In the genomic region with DNA sequence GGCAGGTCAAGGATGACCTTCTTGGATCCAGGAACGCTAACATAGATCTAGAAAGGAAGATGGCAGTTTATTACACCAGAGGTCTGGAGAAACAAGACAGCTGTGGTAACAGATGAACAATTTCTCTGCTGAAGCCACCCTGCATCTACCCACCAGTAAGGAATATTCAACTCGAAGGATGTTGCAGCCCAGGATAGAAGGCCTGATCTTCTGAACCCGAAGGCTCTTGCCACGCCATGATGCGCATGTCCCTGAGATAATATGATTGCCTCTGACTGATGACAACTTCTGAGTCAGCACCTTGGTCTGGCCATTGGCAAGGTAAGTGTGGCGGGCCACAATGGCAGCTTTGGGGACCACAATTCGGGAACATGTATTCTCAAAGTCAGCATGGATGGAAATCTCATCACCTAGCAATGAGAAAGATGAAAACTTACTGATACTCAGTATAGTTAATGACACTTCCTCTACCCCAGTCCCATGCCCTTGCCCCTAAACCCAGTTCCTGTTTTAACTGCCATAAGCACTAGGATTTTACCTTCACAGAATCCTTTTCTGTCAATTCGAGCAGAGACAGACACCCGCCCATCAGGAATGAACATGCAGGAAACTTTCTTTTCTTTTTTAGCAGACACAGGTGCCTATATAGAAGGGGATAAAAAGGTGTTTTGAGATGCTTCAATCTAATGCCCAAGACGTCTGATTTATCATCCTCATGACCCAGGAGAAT, we compare ENCODE assay signal across 8 cellular contexts. TPM values are rescaled to one million over a fixed set of nuclear protein-coding genes. Genes with fewer than 3 reads are reported as not detected.
DNase-seq lines count a peak whose midpoint lies in the region; ATAC-seq and TF ChIP-seq lines count a peak whose summit lies in the region.

No MANE protein-coding gene starts in this region.

- H3K27me3 Mint-ChIP-seq in brain: peaks cover 40% of the 10 kb centered on the region

- H3K36me3 Mint-ChIP-seq in brain: peaks cover 62% of the 10 kb centered on the region

- H3K27ac Mint-ChIP-seq in brain: peak overlapping the region; percentile 98 to 100 (median 99)

- H3K9me3 ChIP-seq in DOHH2 (ENCODE audit: control insufficient read depth, insufficient read depth, low read length) (no peaks in the 10 kb centered on the region), mucosa of descending colon (no peaks in the 10 kb centered on the region), aorta (ENCODE audit: control insufficient read depth, low read length) (no peaks in the 10 kb centered on the region)

- peaks cover 22% of the 10 kb centered on the region for H4K20me1 ChIP-seq in DOHH2 (ENCODE audit: control insufficient read depth, insufficient read depth, low read depth, low read length)

- H3K9me2 ChIP-seq in DOHH2 (replicated peaks; ENCODE audit: control insufficient read depth, low read length): no peaks in the 10 kb centered on the region

- intact Hi-C loops in mucosa of descending colon (cut with DNase I, micrococcal nuclease) (no loop called here), aorta (cut with DNase I) (no loop called here)

- H3K36me3 ChIP-seq in DOHH2 (ENCODE audit: control insufficient read depth, low read length): peaks cover 43% of the 10 kb centered on the region
- H3K36me3 ChIP-seq in mucosa of descending colon (ENCODE audit: low read depth): no peaks in the 10 kb centered on the region
- peaks cover 6 to 8% of the 10 kb centered on the region in 2 donors for H3K36me3 ChIP-seq in aorta (ENCODE audit: control insufficient read depth in 1 of 2, insufficient read depth in 2 of 2, low read length in 1 of 2)

- TF ChIP-seq CTCF in DOHH2 (IDR thresholded peaks at IDR 0.05; ENCODE audit: low read depth, low read length, poor library complexity, severe bottlenecking): no peak
- TF ChIP-seq CTCF in brain (conservative IDR thresholded peaks at IDR 0.05): no peak
- no peak for TF ChIP-seq CTCF in mucosa of descending colon (IDR thresholded peaks at IDR 0.05)

- peaks cover 0 to 13% (median 0%) of the 10 kb centered on the region in 5 experiments for H3K9me3 Mint-ChIP-seq in brain

- H3K4me3 ChIP-seq in DOHH2 (ENCODE audit: low read length) (peak overlapping the region; percentile 91), mucosa of descending colon (peak overlapping the region; percentile 89), aorta (ENCODE audit: low read length in 2 of 2) (peak overlapping the region; percentile 73 to 90)

- H3K27me3 ChIP-seq in DOHH2 (ENCODE audit: control insufficient read depth, low read length) (no peaks in the 10 kb centered on the region), aorta (ENCODE audit: control insufficient read depth in 1 of 2, insufficient read depth in 2 of 2, low read length in 1 of 2) (no peaks in the 10 kb centered on the region)

- H3K4me1 Mint-ChIP-seq in brain: peaks cover 64% of the 10 kb centered on the region

- peaks cover 32% of the 10 kb centered on the region for H3K79me2 ChIP-seq in DOHH2 (ENCODE audit: control insufficient read depth, low read length)

- H3K4me1 ChIP-seq in DOHH2 (ENCODE audit: control insufficient read depth, low read length) (peaks cover 56% of the 10 kb centered on the region), mucosa of descending colon (ENCODE audit: low read depth) (peaks cover 19% of the 10 kb centered on the region), aorta (ENCODE audit: control insufficient read depth in 1 of 2, insufficient read depth in 2 of 2, low read length in 2 of 2) (peaks cover 8 to 20% of the 10 kb centered on the region in 2 donors)

- H3K27ac ChIP-seq in DOHH2 (ENCODE audit: low read depth, low read length) (peak overlapping the region; percentile 95; the same call in 1 of the 2 replicates), aorta (ENCODE audit: low read depth in 1 of 2, low read length in 2 of 2) (peak overlapping the region in 1 of 2 donors; percentile 60)

- ATAC-seq in mucosa of descending colon (no peak), aorta (ENCODE audit: low FRiP score) (no peak), GM21786 (IDR thresholded peaks at IDR 0.05; ENCODE audit: unreplicated experiment) (no peak)

- peak overlapping the region; percentile 79 for H3K4me2 ChIP-seq in DOHH2 (ENCODE audit: low read length)

- peak; percentile 73 for DNase-seq in OCI-M1 (lab: John Stamatoyannopoulos, UW)
- peak in 1 of 3 donors; percentile 47 for DNase-seq in mucosa of descending colon
- no peak for DNase-seq in aorta
- DNase-seq in LoVo (ENCODE audit: low spot score): no peak
- no peak for DNase-seq in NCI-H146 (lab: John Stamatoyannopoulos, UW)

- peak overlapping the region; percentile 89 to 99 (median 98) for H3K4me3 Mint-ChIP-seq in brain

- 73 to 78% methylated on average over 10 of the region's 10 CpGs for WGBS in aorta, 2 donors

- peaks cover 67% of the 10 kb centered on the region for H3F3A ChIP-seq in DOHH2 (ENCODE audit: control insufficient read depth, insufficient read depth)

RNA-seq across cellular contexts. Expression of gene TXNIP, which starts 1.8 kb away (rescaled TPM):
- polyA plus RNA-seq in brain (ENCODE audit: insufficient read depth, low read depth, low replicate concordance) (115 TPM), aorta (100 to 1,000 TPM in 1 of 2 donors, 10 to 100 TPM in 1; 83.1 to 169 TPM)
- total RNA-seq in mucosa of descending colon (1,000 to 10,000 TPM in 1 of 3 donors, 100 to 1,000 TPM in 2; 683 to 1,682 (median 830) TPM), aorta (100 to 1,000 TPM; 354 to 536 TPM)

RNA-seq across cellular contexts. Expression of gene HJV, which starts 27.0 kb away (rescaled TPM):
- polyA plus RNA-seq in brain (ENCODE audit: insufficient read depth, low read depth, low replicate concordance) (not detected), aorta (not detected)
- total RNA-seq in mucosa of descending colon (not detected), aorta (not detected)

RNA-seq across cellular contexts. Expression of gene POLR3GL, which starts 30.1 kb away (rescaled TPM):
- polyA plus RNA-seq in brain (ENCODE audit: insufficient read depth, low read depth, low replicate concordance): 47.1 TPM
- 10 to 100 TPM; 15.7 to 26.8 (median 19.5) TPM for total RNA-seq in mucosa of descending colon
- 10 to 100 TPM; 23.8 to 26.4 TPM for total RNA-seq in aorta
- polyA plus RNA-seq in aorta: 10 to 100 TPM; 73.4 to 89.0 TPM

RNA-seq across cellular contexts. Expression of gene ANKRD34A, which starts 30.2 kb away (rescaled TPM):
- polyA plus RNA-seq in brain (ENCODE audit: insufficient read depth, low read depth, low replicate concordance): 7.3 TPM
- total RNA-seq in mucosa of descending colon: under 1 TPM; 0.14 to 0.63 (median 0.41) TPM
- 1 to 10 TPM; 1.4 to 2.2 TPM for total RNA-seq in aorta
- 1 to 10 TPM in 1 of 2 donors, under 1 TPM in 1; 0.63 to 1.9 TPM for polyA plus RNA-seq in aorta

RNA-seq across cellular contexts. Expression of gene LIX1L, which starts 36.7 kb away (rescaled TPM):
- polyA plus RNA-seq in brain (ENCODE audit: insufficient read depth, low read depth, low replicate concordance) (23.2 TPM), aorta (10 to 100 TPM; 18.0 to 29.3 TPM)
- total RNA-seq in mucosa of descending colon (10 to 100 TPM in 2 of 3 donors, 1 to 10 TPM in 1; 3.9 to 34.3 (median 10.2) TPM), aorta (10 to 100 TPM; 53.2 to 60.0 TPM)
